In the genomic region with DNA sequence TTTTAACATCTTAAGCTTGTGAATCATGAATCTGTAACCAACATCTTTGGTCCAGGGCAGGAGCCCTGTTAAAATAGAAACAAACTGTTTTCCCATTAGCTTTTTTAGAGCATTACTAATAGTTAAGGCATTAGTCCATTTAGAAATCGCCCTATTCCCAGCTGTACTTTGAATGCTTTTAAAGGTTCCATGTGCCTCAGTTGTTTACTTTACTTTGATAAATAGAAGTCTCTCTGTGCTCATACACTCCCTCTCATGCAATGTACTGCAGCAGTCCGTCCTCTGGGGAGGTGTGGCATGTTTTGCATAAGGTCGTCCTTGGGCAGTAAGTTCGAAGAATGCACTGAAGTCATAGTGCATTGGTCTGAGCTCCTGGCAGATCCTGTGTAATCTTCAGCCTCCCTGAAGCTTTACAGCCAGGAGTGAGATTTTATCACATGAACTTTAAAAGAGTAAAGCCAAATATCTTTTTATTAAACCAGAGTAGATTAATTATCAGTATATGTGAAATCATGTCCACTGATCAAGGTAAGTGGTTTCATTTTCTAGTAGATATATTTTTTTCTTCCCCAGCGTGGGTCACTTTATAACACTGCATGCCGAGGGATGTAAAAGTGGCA, we compare ENCODE assay signal across 8 cellular contexts.
A peak's percentile ranks its signal among the peaks of the same experiment; 100 is the strongest.
DNase-seq lines count a peak whose midpoint lies in the region; ATAC-seq, FAIRE-seq and TF ChIP-seq lines count a peak whose summit lies in the region.

No MANE protein-coding gene starts in this region.

- H3K27me3 Mint-ChIP-seq in activated CD8-positive, alpha-beta T cell treated with anti-CD3 and anti-CD28 coated beads for 36 hours = peaks cover 8% of the 10 kb centered on the region

- DNase-seq in AG04450 (ENCODE audit: low read depth, low spot score) = peak; percentile 95
- peak; percentile 28 for DNase-seq in HK-2 (ENCODE audit: unreplicated experiment)
- peak; percentile 67 for DNase-seq in right atrium auricular region (ENCODE audit: low spot score)
- DNase-seq in sigmoid colon = peak; percentile 82
- DNase-seq in activated CD8-positive, alpha-beta T cell treated with anti-CD3 and anti-CD28 coated beads for 36 hours = no peak
- no peak for DNase-seq in GM19239 (ENCODE audit: insufficient read length, low spot score)

- H3K27ac Mint-ChIP-seq in activated CD8-positive, alpha-beta T cell treated with anti-CD3 and anti-CD28 coated beads for 36 hours = no peak overlapping the region

- H3K4me3 Mint-ChIP-seq in activated CD8-positive, alpha-beta T cell treated with anti-CD3 and anti-CD28 coated beads for 36 hours = no peak overlapping the region

- no peaks in the 10 kb centered on the region for H3K36me3 Mint-ChIP-seq in activated CD8-positive, alpha-beta T cell treated with anti-CD3 and anti-CD28 coated beads for 36 hours (ENCODE audit: low read depth)

- POLR2A ChIA-PET in AG04450 (lab: Yijun Ruan, JAX) = interaction anchor here (0.5 to 1.3 kb wide), 15 partner anchors 14 to 638 kb away, joined by 3 to 14 read pairs (median 3); a partner anchor contains a TSS
- POLR2A ChIA-PET in activated CD8-positive, alpha-beta T cell treated with anti-CD3 and anti-CD28 coated beads for 36 hours (lab: Charles Lee) = no interaction called here

- H3K4me1 ChIP-seq in right atrium auricular region (peaks cover 0 to 42% of the 10 kb centered on the region in 2 donors), sigmoid colon (peaks cover 0 to 32% (median 18%) of the 10 kb centered on the region in 4 donors)

- no peak for TF ChIP-seq POLR2A in sigmoid colon (IDR thresholded peaks at IDR 0.05)

- H3K36me3 ChIP-seq in right atrium auricular region (no peaks in the 10 kb centered on the region), sigmoid colon (no peaks in the 10 kb centered on the region)

- CTCF ChIA-PET in AG04450 (lab: Charles Lee) = interaction anchor here (0.6 to 1.2 kb wide), 4 partner anchors 64 to 222 kb away, joined by 3 to 9 read pairs (median 4); a partner anchor contains a TSS
- CTCF ChIA-PET in activated CD8-positive, alpha-beta T cell treated with anti-CD3 and anti-CD28 coated beads for 36 hours (lab: Charles Lee) = interaction anchor here (0.7 kb wide), 1 partner anchor 34 kb away, joined by 3 read pairs; no protein-coding TSS in a partner anchor

- H3K27me3 ChIP-seq in AG04450 (ENCODE audit: control insufficient read depth, insufficient read depth, low read length) (no peaks in the 10 kb centered on the region), right atrium auricular region (no peaks in the 10 kb centered on the region), sigmoid colon (no peaks in the 10 kb centered on the region)

- TF ChIP-seq CTCF in AG04450 (IDR thresholded peaks at IDR 0.05; ENCODE audit: low read depth, low read length) (no peak), VCaP (conservative IDR thresholded peaks at IDR 0.05) (no peak), right atrium auricular region (IDR thresholded peaks at IDR 0.05) (no peak), sigmoid colon (IDR thresholded peaks at IDR 0.05) (no peak)
- TF ChIP-seq CTCF in activated CD8-positive, alpha-beta T cell treated with anti-CD3 and anti-CD28 coated beads for 36 hours (IDR thresholded peaks at IDR 0.05) = no peak

- H3K4me1 Mint-ChIP-seq in activated CD8-positive, alpha-beta T cell treated with anti-CD3 and anti-CD28 coated beads for 36 hours (ENCODE audit: low read depth) = peaks cover 2% of the 10 kb centered on the region

- intact Hi-C loops in sigmoid colon (cut with DNase I) = no loop called here
- intact Hi-C loops in activated CD8-positive, alpha-beta T cell treated with anti-CD3 and anti-CD28 coated beads for 36 hours (cut with micrococcal nuclease) = no loop called here

- ATAC-seq in GM18867 (IDR thresholded peaks at IDR 0.05; ENCODE audit: unreplicated experiment) = peak; percentile 84
- ATAC-seq in activated CD8-positive, alpha-beta T cell treated with anti-CD3 and anti-CD28 coated beads for 36 hours = no peak

- no peak for FAIRE-seq in GM19239 (lab: Jason Lieb, UNC)

- 5 to 16% methylated on average over 6 of the region's 6 CpGs for WGBS in sigmoid colon, 2 donors

- no peak for TF ChIP-seq EP300 in sigmoid colon (IDR thresholded peaks at IDR 0.05)

- no peaks in the 10 kb centered on the region for H3K9me3 Mint-ChIP-seq in activated CD8-positive, alpha-beta T cell treated with anti-CD3 and anti-CD28 coated beads for 36 hours

- H3K9me3 ChIP-seq in AG04450 (ENCODE audit: control insufficient read depth, insufficient read depth, low read length) (no peaks in the 10 kb centered on the region), right atrium auricular region (no peaks in the 10 kb centered on the region), sigmoid colon (no peaks in the 10 kb centered on the region)

- H3K4me3 ChIP-seq in AG04450 (ENCODE audit: low read depth, low read length) (peak overlapping the region; percentile 61), right atrium auricular region (peak overlapping the region; percentile 34 to 44), sigmoid colon (peak overlapping the region; percentile 18 to 42 (median 35))

- H3K27ac ChIP-seq in AG04450 (ENCODE audit: low read depth, low read length) (peak overlapping the region; percentile 21), VCaP (peak overlapping the region; percentile 84), right atrium auricular region (peak overlapping the region; percentile 63 to 71), sigmoid colon (peak overlapping the region; percentile 66 to 82 (median 70))

Comparison
In these comparisons a context has a peak if more than half of its experiments do, and no peak if none do; other contexts are left out.
1. DNase-seq: peak in AG04450 (single experiment), HK-2 (single experiment), right atrium auricular region (single experiment) and sigmoid colon (single experiment); none in activated CD8-positive, alpha-beta T cell treated with anti-CD3 and anti-CD28 coated beads for 36 hours (single experiment) and GM19239 (single experiment).
2. H3K27ac ChIP-seq: peak in every context shown above with its lines; median percentile 84 in VCaP; 70 in sigmoid colon; 67 in right atrium auricular region; 21 in AG04450.
3. Peak in every context shown above with its lines, with median percentiles within 50 percentile points of each other: H3K4me3 ChIP-seq.